In genomic region chr11:117710211-117710610, GRCh38 we compare ENCODE assay signal across 37 cellular contexts.
"Had no signal": no experiment of that assay in that cellular context is flagged by ENCODE, and none has a peak within 500 bp of the region (broad histone marks: within the 10 kb centered on the region; RNA-seq: fewer than 3 reads in every experiment).

No MANE protein-coding gene starts in this region.

- H3K36me3 Mint-ChIP-seq: activated naive CD4-positive, alpha-beta T cell treated with anti-CD3 and anti-CD28 coated beads, Interleukin-2, amount 10 ng/mL, durations not matched to agents 7 days and 5 days; activated naive CD4-positive, alpha-beta T cell treated with anti-CD3 and anti-CD28 coated beads, Interleukin-2, amount 50 U/mL, for 24 hours; activated naive CD4-positive, alpha-beta T cell treated with anti-CD3 and anti-CD28 coated beads, Interleukin-2, amount 50 U/mL, for 72 hours; activated naive CD8-positive, alpha-beta T cell; activated naive CD8-positive, alpha-beta T cell treated with anti-CD3 and anti-CD28 coated beads for 36 hours; activated naive CD8-positive, alpha-beta T cell treated with anti-CD3 and anti-CD28 coated beads, Interleukin-2, amount 10 ng/mL, durations not matched to agents 7 days and 5 days had no signal

- DNase-seq: activated effector memory CD4-positive, alpha-beta T cell treated with anti-CD3 and anti-CD28 coated beads, Interleukin-2, amount 50 U/mL, for 16 hours; activated effector memory CD4-positive, alpha-beta T cell treated with Interleukin-2 at 50 U/mL for 16 hours; activated gamma-delta T cell; activated gamma-delta T cell treated with Interleukin-2 at 50 U/mL for 16 hours; activated naive CD4-positive, alpha-beta T cell; activated naive CD4-positive, alpha-beta T cell treated with anti-CD3 and anti-CD28 coated beads for 36 hours; activated naive CD4-positive, alpha-beta T cell treated with anti-CD3 and anti-CD28 coated beads, Interleukin-2, amount 10 ng/mL, durations not matched to agents 7 days and 5 days; activated naive CD4-positive, alpha-beta T cell treated with anti-CD3 and anti-CD28 coated beads, Interleukin-2, amount 50 U/mL, for 16 hours; activated naive CD4-positive, alpha-beta T cell treated with Interleukin-2 at 50 U/mL for 16 hours; activated naive CD8-positive, alpha-beta T cell treated with anti-CD3 and anti-CD28 coated beads for 36 hours; activated naive CD8-positive, alpha-beta T cell treated with anti-CD3 and anti-CD28 coated beads, Interleukin-2, amount 10 ng/mL, durations not matched to agents 7 days and 5 days; activated naive CD8-positive, alpha-beta T cell treated with anti-CD3 and anti-CD28 coated beads, Interleukin-2, amount 50 U/mL, for 24 hours; activated T-cell treated with anti-CD3 and anti-CD28 coated beads for 4 hours; activated T-cell treated with anti-CD3 and anti-CD28 coated beads, Interleukin-2, amount 50 U/mL, for 1 hour; activated T-cell treated with anti-CD3 and anti-CD28 coated beads, Interleukin-2, amount 50 U/mL, for 24 hours; activated T-cell treated with anti-CD3 and anti-CD28 coated beads, Interleukin-2, amount 50 U/mL, for 4 hours; activated T-cell treated with anti-CD3 and anti-CD28 coated beads, Interleukin-2, amount 50 U/mL, for 48 hours; activated T-cell treated with anti-CD3 and anti-CD28 coated beads, Interleukin-2, amount 50 U/mL, for 72 hours; adrenal gland; amniotic stem cell; amygdala; aorta; body of pancreas; brain microvascular endothelial cell; caudate nucleus; central memory CD4-positive, alpha-beta T cell; cerebellar nuclear complex had no signal

- H3K4me3 Mint-ChIP-seq: activated naive CD4-positive, alpha-beta T cell treated with anti-CD3 and anti-CD28 coated beads for 36 hours; activated naive CD4-positive, alpha-beta T cell treated with anti-CD3 and anti-CD28 coated beads, Interleukin-2, amount 10 ng/mL, durations not matched to agents 7 days and 5 days; activated naive CD4-positive, alpha-beta T cell treated with anti-CD3 and anti-CD28 coated beads, Interleukin-2, amount 50 U/mL, for 24 hours; activated naive CD8-positive, alpha-beta T cell; activated naive CD8-positive, alpha-beta T cell treated with anti-CD3 and anti-CD28 coated beads for 36 hours; activated naive CD8-positive, alpha-beta T cell treated with anti-CD3 and anti-CD28 coated beads, Interleukin-2, amount 10 ng/mL, durations not matched to agents 7 days and 5 days; activated naive CD8-positive, alpha-beta T cell treated with anti-CD3 and anti-CD28 coated beads, Interleukin-2, amount 50 U/mL, for 24 hours; activated T-cell treated with anti-CD3 and anti-CD28 coated beads, Interleukin-2, amount 50 U/mL, for 24 hours; activated T-cell treated with anti-CD3 and anti-CD28 coated beads, Interleukin-2, amount 50 U/mL, for 4 hours; activated T-cell treated with anti-CD3 and anti-CD28 coated beads, Interleukin-2, amount 50 U/mL, for 72 hours; activated T-helper 1 cell treated with anti-CD3 and anti-CD28 coated beads, Interleukin-12 subunit alpha, Interleukin-12 subunit beta, Interleukin-2, Interleukin-4 antibody, amounts not matched to agents 30 ng/mL and 10 ng/mL and 1 ng/mL, durations not matched to agents 14 hours and 24 hours and 36 hours; activated T-helper 17 cell treated with anti-CD3 and anti-CD28 coated beads, Interleukin-2, amount 50 U/mL, for 72 hours; central memory CD8-positive, alpha-beta T cell had no signal

- H3K9me3 Mint-ChIP-seq: activated naive CD4-positive, alpha-beta T cell treated with anti-CD3 and anti-CD28 coated beads for 36 hours; activated naive CD4-positive, alpha-beta T cell treated with anti-CD3 and anti-CD28 coated beads, Interleukin-2, amount 10 ng/mL, durations not matched to agents 7 days and 5 days; activated naive CD4-positive, alpha-beta T cell treated with anti-CD3 and anti-CD28 coated beads, Interleukin-2, amount 50 U/mL, for 24 hours; activated naive CD4-positive, alpha-beta T cell treated with anti-CD3 and anti-CD28 coated beads, Interleukin-2, amount 50 U/mL, for 72 hours; activated naive CD8-positive, alpha-beta T cell treated with anti-CD3 and anti-CD28 coated beads for 36 hours; activated naive CD8-positive, alpha-beta T cell treated with anti-CD3 and anti-CD28 coated beads, Interleukin-2, amount 10 ng/mL, durations not matched to agents 7 days and 5 days; activated naive CD8-positive, alpha-beta T cell treated with anti-CD3 and anti-CD28 coated beads, Interleukin-2, amount 50 U/mL, for 24 hours; activated T-cell treated with anti-CD3 and anti-CD28 coated beads, Interleukin-2, amount 50 U/mL, for 24 hours; activated T-cell treated with anti-CD3 and anti-CD28 coated beads, Interleukin-2, amount 50 U/mL, for 4 hours; activated T-cell treated with anti-CD3 and anti-CD28 coated beads, Interleukin-2, amount 50 U/mL, for 72 hours; activated T-helper 1 cell treated with anti-CD3 and anti-CD28 coated beads, Interleukin-12 subunit alpha, Interleukin-12 subunit beta, Interleukin-2, Interleukin-4 antibody, amounts not matched to agents 30 ng/mL and 10 ng/mL and 1 ng/mL, durations not matched to agents 14 hours and 24 hours and 36 hours; activated T-helper 17 cell treated with anti-CD3 and anti-CD28 coated beads, Interleukin-2, amount 50 U/mL, for 72 hours; activated T-helper 2 cell treated with anti-CD3 and anti-CD28 coated beads, Interferon-gamma antibody, Interleukin-2, Interleukin-4, amounts not matched to agents 10 μg/mL and 5 μg/mL and 100 μg/mL, durations not matched to agents 14 hours and 24 hours and 36 hours; central memory CD8-positive, alpha-beta T cell had no signal

- H3K4me1 Mint-ChIP-seq: activated naive CD4-positive, alpha-beta T cell treated with anti-CD3 and anti-CD28 coated beads, Interleukin-2, amount 10 ng/mL, durations not matched to agents 7 days and 5 days; activated naive CD4-positive, alpha-beta T cell treated with anti-CD3 and anti-CD28 coated beads, Interleukin-2, amount 50 U/mL, for 24 hours; activated naive CD8-positive, alpha-beta T cell treated with anti-CD3 and anti-CD28 coated beads for 36 hours; activated naive CD8-positive, alpha-beta T cell treated with anti-CD3 and anti-CD28 coated beads, Interleukin-2, amount 10 ng/mL, durations not matched to agents 7 days and 5 days; activated naive CD8-positive, alpha-beta T cell treated with anti-CD3 and anti-CD28 coated beads, Interleukin-2, amount 50 U/mL, for 24 hours; activated T-helper 17 cell treated with anti-CD3 and anti-CD28 coated beads, Interleukin-2, amount 50 U/mL, for 72 hours; central memory CD8-positive, alpha-beta T cell had no signal

- H3K27ac Mint-ChIP-seq: activated naive CD4-positive, alpha-beta T cell treated with anti-CD3 and anti-CD28 coated beads for 36 hours; activated naive CD4-positive, alpha-beta T cell treated with anti-CD3 and anti-CD28 coated beads, Interleukin-2, amount 10 ng/mL, durations not matched to agents 7 days and 5 days; activated naive CD4-positive, alpha-beta T cell treated with anti-CD3 and anti-CD28 coated beads, Interleukin-2, amount 50 U/mL, for 24 hours; activated naive CD4-positive, alpha-beta T cell treated with anti-CD3 and anti-CD28 coated beads, Interleukin-2, amount 50 U/mL, for 72 hours; activated naive CD8-positive, alpha-beta T cell; activated naive CD8-positive, alpha-beta T cell treated with anti-CD3 and anti-CD28 coated beads for 36 hours; activated naive CD8-positive, alpha-beta T cell treated with anti-CD3 and anti-CD28 coated beads, Interleukin-2, amount 10 ng/mL, durations not matched to agents 7 days and 5 days; activated naive CD8-positive, alpha-beta T cell treated with anti-CD3 and anti-CD28 coated beads, Interleukin-2, amount 50 U/mL, for 24 hours; activated T-cell treated with anti-CD3 and anti-CD28 coated beads, Interleukin-2, amount 50 U/mL, for 24 hours; activated T-cell treated with anti-CD3 and anti-CD28 coated beads, Interleukin-2, amount 50 U/mL, for 72 hours; activated T-helper 1 cell treated with anti-CD3 and anti-CD28 coated beads, Interleukin-12 subunit alpha, Interleukin-12 subunit beta, Interleukin-2, Interleukin-4 antibody, amounts not matched to agents 30 ng/mL and 10 ng/mL and 1 ng/mL, durations not matched to agents 14 hours and 24 hours and 36 hours; activated T-helper 17 cell treated with anti-CD3 and anti-CD28 coated beads, Interleukin-2, amount 50 U/mL, for 72 hours; activated T-helper 2 cell treated with anti-CD3 and anti-CD28 coated beads, Interferon-gamma antibody, Interleukin-2, Interleukin-4, amounts not matched to agents 10 μg/mL and 5 μg/mL and 100 μg/mL, durations not matched to agents 14 hours and 24 hours and 36 hours had no signal

- H3K9me3 ChIP-seq: adrenal gland, body of pancreas, breast epithelium had no signal

- H3K4me3 ChIP-seq: adrenal gland, ascending aorta, body of pancreas, breast epithelium, cardiac muscle cell had no signal

- H3K27me3 ChIP-seq: adrenal gland, ascending aorta, body of pancreas, breast epithelium, cardiac muscle cell had no signal

- H3K4me1 ChIP-seq: adrenal gland, ascending aorta, body of pancreas, breast epithelium had no signal

- H3K27ac ChIP-seq: adrenal gland, ascending aorta, body of pancreas, brain microvascular endothelial cell, breast epithelium, cardiac muscle cell had no signal

- H3K36me3 ChIP-seq: adrenal gland, ascending aorta, brain microvascular endothelial cell, breast epithelium, cardiac muscle cell had no signal

- ATAC-seq: activated naive CD4-positive, alpha-beta T cell treated with anti-CD3 and anti-CD28 coated beads, Interleukin-2, amount 50 U/mL, for 72 hours; activated naive CD8-positive, alpha-beta T cell treated with anti-CD3 and anti-CD28 coated beads, Interleukin-2, amount 50 U/mL, for 24 hours; activated T-cell treated with anti-CD3 and anti-CD28 coated beads, Interleukin-2, amount 50 U/mL, for 4 hours; activated T-cell treated with anti-CD3 and anti-CD28 coated beads, Interleukin-2, amount 50 U/mL, for 72 hours; activated T-helper 17 cell treated with anti-CD3 and anti-CD28 coated beads, Interleukin-2, amount 50 U/mL, for 72 hours; body of pancreas had no signal

- H3K27me3 Mint-ChIP-seq: activated naive CD8-positive, alpha-beta T cell; activated naive CD8-positive, alpha-beta T cell treated with anti-CD3 and anti-CD28 coated beads for 36 hours had no signal
